ENCODE assay signal across 29 cellular contexts in genomic region chr9:89256225-89256624, GRCh38.
"Had no signal": no experiment of that assay in that cellular context is flagged by ENCODE, and none has a peak within 500 bp of the region (broad histone marks: within the 10 kb centered on the region; RNA-seq: fewer than 3 reads in every experiment).

No MANE protein-coding gene starts in this region.

- H2AFZ ChIP-seq: hepatocyte, neural progenitor cell had no signal

- H3K79me2 ChIP-seq: hepatocyte had no signal

- H3K4me2 ChIP-seq: hepatocyte, neural progenitor cell had no signal

- H3K4me3 ChIP-seq: heart right ventricle, hepatocyte, lung, neural progenitor cell, ovary, sigmoid colon, spleen, thyroid gland, transverse colon, upper lobe of left lung had no signal

- H3K9ac ChIP-seq: neural progenitor cell had no signal

- H3K36me3 ChIP-seq: heart right ventricle, neural progenitor cell, neutrophil, ovary, sigmoid colon, spleen, thyroid gland, transverse colon, upper lobe of left lung had no signal

- H3K27me3 ChIP-seq: heart right ventricle, hepatocyte, neural progenitor cell, ovary, sigmoid colon, spleen, thyroid gland, transverse colon, upper lobe of left lung had no signal

- H3K27ac ChIP-seq: heart right ventricle, hepatocyte, neural progenitor cell, neutrophil, ovary, sigmoid colon, spleen, thyroid gland, transverse colon, upper lobe of left lung had no signal

- ATAC-seq: heart right ventricle; left cardiac atrium; left lobe of liver; natural killer cell; right cardiac atrium; stimulated activated memory B cell treated with anti-CD40 and anti-IgM and Interleukin-4, amounts not matched to agents 10 μg/mL and 1 μg/mL and 100 μg/mL, for 72 hours; stimulated activated naive CD8-positive, alpha-beta T cell treated with anti-CD3 and anti-CD28 coated beads, Interleukin-15, amount 100 ng/mL, for 72 hours had no signal

- H3K4me1 ChIP-seq: heart right ventricle, neural progenitor cell, spleen, thyroid gland, transverse colon, upper lobe of left lung had no signal

- FAIRE-seq: keratinocyte, small intestine had no signal

- H3K9me3 ChIP-seq: neutrophil, ovary, sigmoid colon, thyroid gland, transverse colon had no signal

- DNase-seq: heart right ventricle; kidney glomerular epithelial cell; left cardiac atrium; mesendoderm; naive B cell; natural killer cell; nephron progenitor cell; occipital lobe; ovary; retina; right cardiac atrium; sigmoid colon; small intestine; spleen; stimulated activated CD4-positive, alpha-beta T cell treated with anti-CD3 and anti-CD28 coated beads, Interleukin-2, amount 100 ng/mL, for 48 hours; stimulated activated CD4-positive, alpha-beta T cell treated with anti-CD3 and anti-CD28 coated beads, Interleukin-4, amount 100 ng/mL, for 4 hours; stimulated activated CD8-positive, alpha-beta memory T cell treated with anti-CD3 and anti-CD28 coated beads, Interleukin-4, amount 100 ng/mL, for 48 hours; stimulated activated naive CD4-positive, alpha-beta T cell treated with Interleukin-2 at 50 U/mL for 16 hours; stimulated activated naive CD8-positive, alpha-beta T cell treated with anti-CD3 and anti-CD28 coated beads, Interleukin-15, amount 100 ng/mL, for 72 hours; thyroid gland; transverse colon; upper lobe of left lung had no signal
